Comparison of ENCODE assay signal across 29 cellular contexts in the genomic region with DNA sequence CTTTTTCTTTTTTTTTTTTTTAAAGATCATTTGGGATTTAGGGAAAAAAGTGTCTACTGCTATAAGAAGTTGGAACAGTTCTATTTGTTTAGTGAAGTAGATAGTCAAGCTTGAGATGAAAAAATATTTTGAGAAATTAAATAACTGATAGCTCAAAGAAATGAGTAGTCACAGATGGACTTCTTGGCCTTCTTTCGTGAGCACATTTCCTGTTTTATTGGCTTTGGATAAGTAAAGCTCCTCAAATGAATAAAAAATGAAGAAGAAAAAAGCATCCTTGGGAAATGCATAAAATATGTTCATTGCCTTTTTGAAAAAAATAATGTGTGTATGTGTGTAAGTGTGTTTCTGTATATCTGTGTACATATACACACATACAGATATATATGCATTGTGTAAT.
"Had no signal": no experiment of that assay in that cellular context is flagged by ENCODE, and none has a peak within 500 bp of the region (broad histone marks: within the 10 kb centered on the region; RNA-seq: fewer than 3 reads in every experiment).

No MANE protein-coding gene starts in this region.

- H3K4me1 ChIP-seq: esophagus muscularis mucosa, foreskin keratinocyte, gastrocnemius medialis, heart left ventricle had no signal

- DNase-seq: activated B cell treated with CpG ODN at 0.5 μM for 24 hours; activated CD4-positive, alpha-beta T cell treated with anti-CD3 and anti-CD28 coated beads for 48 hours; activated CD4-positive, alpha-beta T cell treated with anti-CD3 and anti-CD28 coated beads, Interleukin-2, amount 50 U/mL, for 1 hour; activated CD4-positive, alpha-beta T cell treated with anti-CD3 and anti-CD28 coated beads, Interleukin-2, amount 50 U/mL, for 48 hours; activated CD8-positive, alpha-beta memory T cell treated with anti-CD3 and anti-CD28 coated beads for 24 hours; activated CD8-positive, alpha-beta T cell treated with anti-CD3 and anti-CD28 coated beads for 36 hours; activated effector memory CD4-positive, alpha-beta T cell treated with Interleukin-2 at 50 U/mL for 16 hours; activated gamma-delta T cell treated with Interleukin-2 at 50 U/mL for 16 hours; activated naive CD4-positive, alpha-beta T cell treated with anti-CD3 and anti-CD28 coated beads, Interleukin-2, amount 50 U/mL, for 16 hours; activated naive CD4-positive, alpha-beta T cell treated with Interleukin-2 at 50 U/mL for 16 hours; activated T-cell treated with anti-CD3 and anti-CD28 coated beads, Interleukin-2, amount 50 U/mL, for 4 hours; amniotic stem cell; anterior cingulate cortex; brain microvascular endothelial cell; cortex of kidney; dermis blood vessel endothelial cell; effector CD4-positive, alpha-beta T cell; effector memory CD8-positive, alpha-beta T cell; erythroblast; foreskin keratinocyte; gastrocnemius medialis; glutamatergic neuron; heart left ventricle; T-helper 17 cell; T1000; WERI-Rb-1 had no signal

- H3K4me3 ChIP-seq: esophagus muscularis mucosa, gastrocnemius medialis, heart left ventricle had no signal

- ATAC-seq: activated CD4-positive, CD25-positive, alpha-beta regulatory T cell treated with anti-CD3 and anti-CD28 coated beads, Interleukin-2, amount 50 U/mL, for 24 hours; activated CD8-positive, alpha-beta T cell treated with anti-CD3 and anti-CD28 coated beads for 36 hours; activated T-cell treated with anti-CD3 and anti-CD28 coated beads, Interleukin-2, amount 50 U/mL, for 4 hours; activated T-helper 17 cell treated with anti-CD3 and anti-CD28 coated beads, Interleukin-2, amount 50 U/mL, for 72 hours; effector memory CD8-positive, alpha-beta T cell; foreskin keratinocyte; gastrocnemius medialis; heart left ventricle; T-helper 17 cell had no signal

- H3K36me3 ChIP-seq: brain microvascular endothelial cell, esophagus muscularis mucosa, gastrocnemius medialis, heart left ventricle, WERI-Rb-1 had no signal

- H3K9me3 ChIP-seq: esophagus muscularis mucosa, gastrocnemius medialis, heart left ventricle had no signal

- H3K27me3 ChIP-seq: brain microvascular endothelial cell, esophagus muscularis mucosa, foreskin keratinocyte, gastrocnemius medialis, heart left ventricle had no signal

- H3K27ac ChIP-seq: brain microvascular endothelial cell, esophagus muscularis mucosa, foreskin keratinocyte, gastrocnemius medialis, heart left ventricle, WERI-Rb-1 had no signal
